ENCODE assay signal across 8 cellular contexts in genomic region chr1:20787775-20788488, GRCh38. TPM values are rescaled to one million over a fixed set of nuclear protein-coding genes. Genes with fewer than 3 reads are reported as not detected.
DNase-seq lines count a peak whose midpoint lies in the region; TF ChIP-seq lines count a peak whose summit lies in the region.

No MANE protein-coding gene starts in this region.

- H3K9me3 Mint-ChIP-seq in activated CD4-positive, alpha-beta T cell treated with anti-CD3 and anti-CD28 coated beads, Interleukin-2, amount 10 ng/mL, durations not matched to agents 24 days and 14 days, result no peaks in the 10 kb centered on the region
- no peaks in the 10 kb centered on the region for H3K9me3 Mint-ChIP-seq in activated naive CD8-positive, alpha-beta T cell (ENCODE audit: low read depth)

- 10% methylated on average over 16 of the region's 16 CpGs for WGBS in smooth muscle cell (ENCODE audit: low lambda C conversion rate)

- peaks cover 4% of the 10 kb centered on the region for H3K36me3 Mint-ChIP-seq in activated CD4-positive, alpha-beta T cell treated with anti-CD3 and anti-CD28 coated beads, Interleukin-2, amount 10 ng/mL, durations not matched to agents 24 days and 14 days (ENCODE audit: low read depth)
- no peaks in the 10 kb centered on the region for H3K36me3 Mint-ChIP-seq in activated naive CD8-positive, alpha-beta T cell

- peaks cover 24% of the 10 kb centered on the region for H3K4me1 Mint-ChIP-seq in activated CD4-positive, alpha-beta T cell treated with anti-CD3 and anti-CD28 coated beads, Interleukin-2, amount 10 ng/mL, durations not matched to agents 24 days and 14 days
- peaks cover 32% of the 10 kb centered on the region for H3K4me1 Mint-ChIP-seq in activated naive CD8-positive, alpha-beta T cell (ENCODE audit: low read depth)

- peaks cover 31% of the 10 kb centered on the region for H3K79me2 ChIP-seq in smooth muscle cell (ENCODE audit: low read depth)

- H3K4me3 ChIP-seq in iPS-11a (ENCODE audit: low read depth, low read length) (peak overlapping the region; percentile 77), smooth muscle cell (peak overlapping the region; percentile 83)

- DNase-seq in activated CD4-positive, alpha-beta T cell treated with anti-CD3 and anti-CD28 coated beads, Interleukin-2, amount 10 ng/mL, durations not matched to agents 24 days and 14 days, result no peak
- DNase-seq in activated CD4-positive, alpha-beta T cell treated with anti-CD3 and anti-CD28 coated beads for 48 hours, result no peak
- peak; percentile 21 for DNase-seq in NCI-H146 treated with DMSO at 0.1 percent for 48 hours (lab: John Stamatoyannopoulos, UW; ENCODE audit: unreplicated experiment)
- no peak for DNase-seq in smooth muscle cell (lab: John Stamatoyannopoulos, UW; ENCODE audit: unreplicated experiment)
- DNase-seq in NK-92 treated with Interleukin-12 subunit alpha and Interleukin-12 subunit beta, amount 100 ng/mL, for 24 hours (lab: John Stamatoyannopoulos, UW), result no peak
- no peak for DNase-seq in activated gamma-delta T cell (lab: John Stamatoyannopoulos, UW)

- peaks cover 9% of the 10 kb centered on the region for H3F3A ChIP-seq in smooth muscle cell (ENCODE audit: low read depth)

- peaks cover 15% of the 10 kb centered on the region for H3K4me1 ChIP-seq in smooth muscle cell (ENCODE audit: low read depth)

- no peaks in the 10 kb centered on the region for H3K9me3 ChIP-seq in smooth muscle cell (replicated peaks; ENCODE audit: low read depth)

- peak overlapping the region; percentile 87 for H3K4me2 ChIP-seq in smooth muscle cell

- no peak for TF ChIP-seq CTCF in smooth muscle cell (IDR thresholded peaks at IDR 0.05; ENCODE audit: borderline replicate concordance, insufficient read depth, poor library complexity, severe bottlenecking)

- intact Hi-C loops in activated CD4-positive, alpha-beta T cell treated with anti-CD3 and anti-CD28 coated beads, Interleukin-2, amount 10 ng/mL, durations not matched to agents 24 days and 14 days (cut with micrococcal nuclease), result loop anchor here (2.0 to 10.0 kb wide), 6 partner anchors 55 to 557 kb away; partner anchors contain the start of genes EIF4G3 and SH2D5

- H3K27me3 ChIP-seq in smooth muscle cell (ENCODE audit: low read depth), result no peaks in the 10 kb centered on the region

- peak overlapping the region; percentile 35 for H2AFZ ChIP-seq in smooth muscle cell (ENCODE audit: low read depth)

- peaks cover 6% of the 10 kb centered on the region for H3K27me3 Mint-ChIP-seq in activated CD4-positive, alpha-beta T cell treated with anti-CD3 and anti-CD28 coated beads, Interleukin-2, amount 10 ng/mL, durations not matched to agents 24 days and 14 days
- no peaks in the 10 kb centered on the region for H3K27me3 Mint-ChIP-seq in activated naive CD8-positive, alpha-beta T cell

- H3K9ac ChIP-seq in smooth muscle cell (ENCODE audit: low read depth), result peak overlapping the region; percentile 92

- no peaks in the 10 kb centered on the region for H3K36me3 ChIP-seq in smooth muscle cell (ENCODE audit: low read depth)

- H3K27ac ChIP-seq in smooth muscle cell (ENCODE audit: low read depth), result peak overlapping the region; percentile 97

- peaks cover 34% of the 10 kb centered on the region for H4K20me1 ChIP-seq in smooth muscle cell (ENCODE audit: low read depth)

- H3K4me3 Mint-ChIP-seq in activated CD4-positive, alpha-beta T cell treated with anti-CD3 and anti-CD28 coated beads, Interleukin-2, amount 10 ng/mL, durations not matched to agents 24 days and 14 days, result peak overlapping the region; percentile 93
- peak overlapping the region; percentile 95 for H3K4me3 Mint-ChIP-seq in activated naive CD8-positive, alpha-beta T cell

- H3K27ac Mint-ChIP-seq in activated CD4-positive, alpha-beta T cell treated with anti-CD3 and anti-CD28 coated beads, Interleukin-2, amount 10 ng/mL, durations not matched to agents 24 days and 14 days, result peak overlapping the region; percentile 94
- H3K27ac Mint-ChIP-seq in activated naive CD8-positive, alpha-beta T cell, result peak overlapping the region; percentile 96

RNA-seq across cellular contexts. Expression of gene HP1BP3, which starts 0.8 kb away (rescaled TPM):
- 231 and 239 TPM in 2 replicates for total RNA-seq in activated CD4-positive, alpha-beta T cell treated with anti-CD3 and anti-CD28 coated beads, Interleukin-2, amount 10 ng/mL, durations not matched to agents 24 days and 14 days
- total RNA-seq in smooth muscle cell, result 110 and 119 TPM in 2 replicates
- 77.9 and 86.0 TPM in 2 replicates for polyA plus RNA-seq in smooth muscle cell

RNA-seq across cellular contexts. Expression of gene SH2D5, which starts 55.4 kb away (rescaled TPM):
- total RNA-seq in activated CD4-positive, alpha-beta T cell treated with anti-CD3 and anti-CD28 coated beads, Interleukin-2, amount 10 ng/mL, durations not matched to agents 24 days and 14 days, result 0.23 and 0.24 TPM in 2 replicates
- 0.18 and 0.63 TPM in 2 replicates for total RNA-seq in smooth muscle cell
- polyA plus RNA-seq in smooth muscle cell, result 0.82 TPM in 1 of 2 replicates, not detected in the other
